ENCODE assay signal across 20 cellular contexts in the genomic region with DNA sequence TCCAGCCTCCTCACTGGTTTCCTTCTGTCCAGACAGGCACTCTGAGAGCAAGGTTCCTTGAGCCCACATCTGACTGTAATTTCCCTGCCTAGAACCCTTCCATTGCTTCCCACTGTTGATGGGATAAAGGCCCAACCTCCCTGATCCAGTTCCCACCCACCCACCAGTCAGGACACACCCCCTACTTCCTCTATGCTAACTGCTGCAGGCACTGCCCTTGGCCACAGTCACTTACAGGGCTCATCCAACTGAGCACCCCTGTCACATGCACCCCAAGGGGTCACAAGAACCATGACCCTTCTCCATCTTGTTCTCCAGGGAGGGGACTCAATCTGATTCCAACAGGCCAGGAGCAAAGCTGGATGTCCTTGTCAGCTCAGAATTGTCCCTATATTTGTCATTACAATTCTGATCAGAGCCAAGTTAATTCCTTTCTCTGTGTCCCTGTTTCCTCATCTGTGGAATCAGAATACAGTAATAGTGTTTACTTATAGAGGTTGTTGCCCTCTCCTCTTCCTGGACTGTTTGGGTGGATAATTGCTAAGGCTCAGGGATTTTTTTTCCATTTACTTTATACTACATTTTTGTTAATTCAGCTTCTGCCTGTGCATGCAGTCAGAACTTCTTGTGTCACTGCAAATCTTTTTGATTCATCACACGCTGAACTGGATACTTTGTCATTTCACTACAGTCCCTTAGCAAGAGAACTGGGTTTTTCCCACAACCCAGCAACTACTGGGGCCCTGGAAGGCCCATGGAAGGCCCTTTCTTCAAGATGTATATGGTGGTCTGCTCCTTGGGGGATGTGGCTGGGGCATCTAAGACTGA.
"Had no signal": no experiment of that assay in that cellular context is flagged by ENCODE, and none has a peak within 500 bp of the region (broad histone marks: within the 10 kb centered on the region; RNA-seq: fewer than 3 reads in every experiment).

No MANE protein-coding gene starts in this region.

- H3K36me3 ChIP-seq: lower lobe of right lung, thyroid gland had no signal

- H3K4me1 ChIP-seq: lower lobe of right lung, parathyroid adenoma, thyroid gland had no signal

- FAIRE-seq: endothelial cell of umbilical vein, urothelium cell line had no signal

- H3K27me3 ChIP-seq: thyroid gland had no signal

- H3K9me3 ChIP-seq: lower lobe of right lung, thyroid gland had no signal

- H3K27ac Mint-ChIP-seq: activated CD4-positive, alpha-beta memory T cell treated with anti-CD3 and anti-CD28 coated beads for 36 hours; activated naive CD4-positive, alpha-beta T cell treated with anti-CD3 and anti-CD28 coated beads, Interleukin-2, amount 50 U/mL, for 72 hours; immature natural killer cell; mesothelial cell of epicardium; stimulated activated naive B cell treated with anti-CD40 and anti-IgM and Interleukin-4, amounts not matched to agents 10 μg/mL and 1 μg/mL and 100 μg/mL, for 72 hours; T-cell had no signal

- ATAC-seq: activated naive CD4-positive, alpha-beta T cell treated with anti-CD3 and anti-CD28 coated beads, Interleukin-2, amount 50 U/mL, for 72 hours; lower lobe of right lung; stimulated activated naive B cell treated with anti-CD40 and anti-IgM and Interleukin-4, amounts not matched to agents 10 μg/mL and 1 μg/mL and 100 μg/mL, for 72 hours; T-cell had no signal

- H3K27me3 Mint-ChIP-seq: activated CD4-positive, alpha-beta memory T cell treated with anti-CD3 and anti-CD28 coated beads for 36 hours had no signal

- DNase-seq: activated CD4-positive, alpha-beta memory T cell treated with anti-CD3 and anti-CD28 coated beads for 36 hours; activated effector memory CD4-positive, alpha-beta T cell treated with anti-CD3 and anti-CD28 coated beads, Interleukin-2, amount 50 U/mL, for 16 hours; activated T-cell treated with anti-CD3 and anti-CD28 coated beads, Interleukin-2, amount 50 U/mL, for 48 hours; caudate nucleus; cortex of kidney; effector CD4-positive, alpha-beta T cell; foreskin fibroblast; hypothalamus; immature natural killer cell; lower lobe of right lung; stimulated activated CD4-positive, alpha-beta T cell treated with anti-CD3 and anti-CD28 coated beads, Interleukin-2, amount 100 ng/mL, for 48 hours; stimulated activated naive B cell treated with anti-CD40 and anti-IgM and Interleukin-4, amounts not matched to agents 10 μg/mL and 1 μg/mL and 100 μg/mL, for 72 hours; T-cell; T-helper 9 cell; thyroid gland had no signal

- H3K4me3 Mint-ChIP-seq: activated CD4-positive, alpha-beta memory T cell treated with anti-CD3 and anti-CD28 coated beads for 36 hours; immature natural killer cell; mesothelial cell of epicardium; stimulated activated naive B cell treated with anti-CD40 and anti-IgM and Interleukin-4, amounts not matched to agents 10 μg/mL and 1 μg/mL and 100 μg/mL, for 72 hours; T-cell had no signal

- H3K4me3 ChIP-seq: lower lobe of right lung, thyroid gland had no signal

- H3K9me3 Mint-ChIP-seq: activated CD4-positive, alpha-beta memory T cell treated with anti-CD3 and anti-CD28 coated beads for 36 hours; activated naive CD4-positive, alpha-beta T cell treated with anti-CD3 and anti-CD28 coated beads, Interleukin-2, amount 50 U/mL, for 72 hours; stimulated activated naive B cell treated with anti-CD40 and anti-IgM and Interleukin-4, amounts not matched to agents 10 μg/mL and 1 μg/mL and 100 μg/mL, for 72 hours; T-cell had no signal

- H3K79me2 ChIP-seq: parathyroid adenoma had no signal

- H2AFZ ChIP-seq: parathyroid adenoma had no signal

- H3K9ac ChIP-seq: parathyroid adenoma had no signal

- H3K27ac ChIP-seq: lower lobe of right lung, parathyroid adenoma, thyroid gland had no signal

- H3K4me1 Mint-ChIP-seq: mesothelial cell of epicardium had no signal

- H3K36me3 Mint-ChIP-seq: activated CD4-positive, alpha-beta memory T cell treated with anti-CD3 and anti-CD28 coated beads for 36 hours; activated naive CD4-positive, alpha-beta T cell treated with anti-CD3 and anti-CD28 coated beads, Interleukin-2, amount 50 U/mL, for 72 hours; immature natural killer cell; mesothelial cell of epicardium; stimulated activated naive B cell treated with anti-CD40 and anti-IgM and Interleukin-4, amounts not matched to agents 10 μg/mL and 1 μg/mL and 100 μg/mL, for 72 hours; T-cell had no signal
